In genomic region chr14:87940382-87940781, GRCh38 we compare ENCODE assay signal across 12 cellular contexts. TPM values are rescaled to one million over a fixed set of nuclear protein-coding genes. Genes with fewer than 3 reads are reported as not detected.
DNase-seq lines count a peak whose midpoint lies in the region; ATAC-seq lines count a peak whose summit lies in the region.
"Had no signal": no experiment of that assay in that cellular context is flagged by ENCODE, and none has a peak within 500 bp of the region (broad histone marks: within the 10 kb centered on the region; RNA-seq: fewer than 3 reads in every experiment).

No MANE protein-coding gene starts in this region.

- CTCF ChIA-PET in activated CD4-positive, alpha-beta memory T cell treated with anti-CD3 and anti-CD28 coated beads for 36 hours (lab: Charles Lee) = no interaction called here

- no peaks in the 10 kb centered on the region for H3K27me3 Mint-ChIP-seq in activated CD4-positive, alpha-beta memory T cell treated with anti-CD3 and anti-CD28 coated beads for 36 hours

- H3K4me1 Mint-ChIP-seq in activated CD4-positive, alpha-beta memory T cell treated with anti-CD3 and anti-CD28 coated beads for 36 hours (ENCODE audit: low read depth) = no peaks in the 10 kb centered on the region

- ATAC-seq in GM18861 (IDR thresholded peaks at IDR 0.05; ENCODE audit: unreplicated experiment) (peak; percentile 98), GM21447 (IDR thresholded peaks at IDR 0.05; ENCODE audit: unreplicated experiment) (peak; percentile 96), HG02981 (IDR thresholded peaks at IDR 0.05; ENCODE audit: unreplicated experiment) (peak; percentile 97), HG03571 (IDR thresholded peaks at IDR 0.05; ENCODE audit: unreplicated experiment) (peak; percentile 89)

- no peaks in the 10 kb centered on the region for H3K9me3 Mint-ChIP-seq in activated CD4-positive, alpha-beta memory T cell treated with anti-CD3 and anti-CD28 coated beads for 36 hours

- H3K27ac Mint-ChIP-seq in activated CD4-positive, alpha-beta memory T cell treated with anti-CD3 and anti-CD28 coated beads for 36 hours = no peak overlapping the region

- DNase-seq in Kasumi-1 (lab: John Stamatoyannopoulos, UW) (no peak), inferior parietal cortex (ENCODE audit: extremely low spot score) (no peak), DMS79 treated with DMSO at 0.1 percent for 48 hours (lab: John Stamatoyannopoulos, UW) (no peak)
- no peak for DNase-seq in activated CD4-positive, alpha-beta memory T cell treated with anti-CD3 and anti-CD28 coated beads for 36 hours
- DNase-seq: dermis blood vessel endothelial cell, KG1, NCI-H2107, small intestine had no signal

- POLR2A ChIA-PET in activated CD4-positive, alpha-beta memory T cell treated with anti-CD3 and anti-CD28 coated beads for 36 hours (lab: Charles Lee) = no interaction called here

- peaks cover 7% of the 10 kb centered on the region for H3K36me3 Mint-ChIP-seq in activated CD4-positive, alpha-beta memory T cell treated with anti-CD3 and anti-CD28 coated beads for 36 hours

- intact Hi-C loops in activated CD4-positive, alpha-beta memory T cell treated with anti-CD3 and anti-CD28 coated beads for 36 hours (cut with micrococcal nuclease) = no loop called here

- no peak overlapping the region for H3K4me3 Mint-ChIP-seq in activated CD4-positive, alpha-beta memory T cell treated with anti-CD3 and anti-CD28 coated beads for 36 hours

RNA-seq across cellular contexts. Expression of gene GALC, which starts 52.6 kb away (rescaled TPM):
- 10 to 100 TPM; 14.4 to 14.7 TPM for total RNA-seq in activated CD4-positive, alpha-beta memory T cell treated with anti-CD3 and anti-CD28 coated beads for 36 hours
